In the genomic region with DNA sequence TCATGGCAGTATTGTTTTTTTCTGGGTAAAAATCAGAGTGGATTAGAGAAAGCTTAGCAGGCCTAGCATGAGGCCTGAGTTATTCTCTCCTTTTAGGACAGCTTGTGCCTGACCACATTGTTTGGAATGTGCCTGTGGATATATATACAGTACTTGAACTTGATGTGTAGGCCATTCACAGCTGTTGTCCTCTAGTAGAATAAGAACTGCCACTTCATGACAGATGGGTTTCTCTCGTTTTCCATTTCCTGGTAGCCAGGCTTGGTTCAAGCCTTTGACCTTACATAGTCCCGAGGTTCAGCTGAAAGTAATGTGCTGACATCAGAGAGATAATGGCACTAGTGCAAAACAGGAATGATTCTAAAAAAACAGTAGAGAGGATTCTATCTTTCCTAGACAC, we compare ENCODE assay signal across 10 cellular contexts.
A peak's percentile ranks its signal among the peaks of the same experiment; 100 is the strongest.
DNase-seq lines count a peak whose midpoint lies in the region; ATAC-seq and TF ChIP-seq lines count a peak whose summit lies in the region.
"Had no signal": no experiment of that assay in that cellular context is flagged by ENCODE, and none has a peak within 500 bp of the region (broad histone marks: within the 10 kb centered on the region; RNA-seq: fewer than 3 reads in every experiment).

No MANE protein-coding gene starts in this region.

- H3K9me3 ChIP-seq in gastrocnemius medialis, result no peaks in the 10 kb centered on the region

- H3K36me3 ChIP-seq in KMS-11 (ENCODE audit: insufficient read depth), result no peaks in the 10 kb centered on the region
- no peaks in the 10 kb centered on the region for H3K36me3 ChIP-seq in gastrocnemius medialis

- in situ Hi-C loops in gastrocnemius medialis (cut with MboI; ENCODE audit: low sequenced_read_pairs in 4 of 4), result loop anchor here in 2 of 4 donors (25.0 kb wide), 2 partner anchors 615 to 640 kb away; no protein-coding TSS in a partner anchor

- ATAC-seq in gastrocnemius medialis, result peak; percentile 86 to 99
- no peak for ATAC-seq in GM21528 (IDR thresholded peaks at IDR 0.05; ENCODE audit: low FRiP score, unreplicated experiment)
- no peak for ATAC-seq in HG03342 (IDR thresholded peaks at IDR 0.05; ENCODE audit: unreplicated experiment)

- H4K20me1 ChIP-seq in KMS-11 (ENCODE audit: insufficient read depth), result no peaks in the 10 kb centered on the region

- no peak overlapping the region for H3K9ac ChIP-seq in KMS-11

- H3K79me2 ChIP-seq in KMS-11 (ENCODE audit: insufficient read depth, low read depth), result no peaks in the 10 kb centered on the region

- intact Hi-C loops in gastrocnemius medialis (cut with DNase I; ENCODE audit: low total_unique reads), result no loop called here

- H3K4me1 ChIP-seq in KMS-11 (ENCODE audit: low read depth, poor library complexity, severe bottlenecking) (peaks cover 71% of the 10 kb centered on the region), gastrocnemius medialis (peaks cover 14 to 24% of the 10 kb centered on the region in 2 donors)

- no peak for TF ChIP-seq CTCF in KMS-11 (conservative IDR thresholded peaks at IDR 0.05; ENCODE audit: low read depth, low read length)
- TF ChIP-seq CTCF in gastrocnemius medialis (IDR thresholded peaks at IDR 0.05 in 4 of 5, conservative IDR thresholded peaks at IDR 0.05 in 1 of 5), result no peak

- DNase-seq in NCI-H82 (lab: John Stamatoyannopoulos, UW) (peak; percentile 64), foreskin melanocyte (peak; percentile 90), gastrocnemius medialis (peak in 1 of 2 donors; percentile 26), 8988T (no peak), T-helper 1 cell (no peak)
- DNase-seq: activated naive CD4-positive, alpha-beta T cell treated with anti-CD3 and anti-CD28 coated beads, Interleukin-2, amount 50 U/mL, for 16 hours; kidney glomerular epithelial cell had no signal

- H3K4me3 ChIP-seq in KMS-11 (IDR thresholded peaks at IDR 0.05; ENCODE audit: insufficient read depth, low read depth, low read length), result no peak overlapping the region
- no peak overlapping the region for H3K4me3 ChIP-seq in gastrocnemius medialis

- no peak overlapping the region for H2AFZ ChIP-seq in KMS-11 (ENCODE audit: low read depth)

- H3K27ac ChIP-seq in KMS-11 (peak overlapping the region; percentile 45; the same call in 1 of the 2 replicates), gastrocnemius medialis (peak overlapping the region; percentile 26 to 76 (median 52))

- no peak for TF ChIP-seq POLR2A in gastrocnemius medialis (IDR thresholded peaks at IDR 0.05)

- H3K27me3 ChIP-seq in KMS-11 (ENCODE audit: insufficient read depth, low read depth) (no peaks in the 10 kb centered on the region), gastrocnemius medialis (no peaks in the 10 kb centered on the region)

- peak overlapping the region; percentile 61 for H3K4me2 ChIP-seq in KMS-11

Comparison
In these comparisons a context has a peak if more than half of its experiments do, and no peak if none do; other contexts are left out.
1. DNase-seq: peak in NCI-H82 (single experiment) and foreskin melanocyte (single experiment); none in 8988T (single experiment) and T-helper 1 cell (0 of 5).
2. ATAC-seq: peak in gastrocnemius medialis (2 of 2); none in GM21528 (single experiment) and HG03342 (single experiment).